Comparison of ENCODE assay signal across 1 cellular context in the genomic region with DNA sequence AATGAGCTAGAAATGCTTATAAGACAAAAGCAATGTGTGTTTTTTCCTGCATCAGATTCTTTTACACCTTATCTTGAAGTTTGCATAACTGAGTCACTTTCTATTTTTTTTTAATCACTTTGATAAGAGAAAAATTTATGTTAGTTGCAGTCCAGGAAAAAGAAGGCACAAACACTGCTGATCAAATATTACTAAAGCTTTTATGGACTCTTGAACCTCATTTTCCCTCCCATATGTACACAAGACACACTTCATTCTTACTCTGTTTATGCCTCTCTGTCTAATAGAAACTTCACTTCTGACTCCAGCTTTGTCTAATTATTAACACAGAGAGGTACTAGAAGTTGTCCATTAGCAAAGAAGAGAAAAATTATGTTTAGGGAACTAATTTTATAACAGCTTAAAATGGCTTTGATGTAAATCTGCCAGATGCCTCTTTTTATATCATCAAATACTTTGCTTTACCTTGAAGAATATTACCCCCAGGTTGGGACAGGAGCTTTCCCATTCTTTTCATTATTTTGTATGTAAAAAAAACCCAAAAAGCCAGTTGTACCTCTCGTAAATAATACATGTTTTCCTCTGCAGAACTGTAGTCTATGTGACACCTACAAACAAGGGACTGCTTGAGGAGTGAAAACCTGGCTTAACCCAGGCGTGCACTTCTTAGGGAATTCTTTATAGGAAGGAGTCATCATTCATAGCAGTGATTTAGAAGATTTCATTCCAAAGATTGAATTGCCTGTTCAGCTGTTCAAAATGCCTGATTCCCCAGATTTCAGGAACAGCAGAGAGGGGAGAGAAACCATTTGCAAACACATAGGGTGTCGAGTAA.
TF ChIP-seq lines count a peak whose summit lies in the region.

No MANE protein-coding gene starts in this region.

TF ChIP-seq in HepG2, 621 proteins besides CTCF, POLR2A, EP300 and RAD21 (continued from another document):
- TF ChIP-seq, protein P1, sequence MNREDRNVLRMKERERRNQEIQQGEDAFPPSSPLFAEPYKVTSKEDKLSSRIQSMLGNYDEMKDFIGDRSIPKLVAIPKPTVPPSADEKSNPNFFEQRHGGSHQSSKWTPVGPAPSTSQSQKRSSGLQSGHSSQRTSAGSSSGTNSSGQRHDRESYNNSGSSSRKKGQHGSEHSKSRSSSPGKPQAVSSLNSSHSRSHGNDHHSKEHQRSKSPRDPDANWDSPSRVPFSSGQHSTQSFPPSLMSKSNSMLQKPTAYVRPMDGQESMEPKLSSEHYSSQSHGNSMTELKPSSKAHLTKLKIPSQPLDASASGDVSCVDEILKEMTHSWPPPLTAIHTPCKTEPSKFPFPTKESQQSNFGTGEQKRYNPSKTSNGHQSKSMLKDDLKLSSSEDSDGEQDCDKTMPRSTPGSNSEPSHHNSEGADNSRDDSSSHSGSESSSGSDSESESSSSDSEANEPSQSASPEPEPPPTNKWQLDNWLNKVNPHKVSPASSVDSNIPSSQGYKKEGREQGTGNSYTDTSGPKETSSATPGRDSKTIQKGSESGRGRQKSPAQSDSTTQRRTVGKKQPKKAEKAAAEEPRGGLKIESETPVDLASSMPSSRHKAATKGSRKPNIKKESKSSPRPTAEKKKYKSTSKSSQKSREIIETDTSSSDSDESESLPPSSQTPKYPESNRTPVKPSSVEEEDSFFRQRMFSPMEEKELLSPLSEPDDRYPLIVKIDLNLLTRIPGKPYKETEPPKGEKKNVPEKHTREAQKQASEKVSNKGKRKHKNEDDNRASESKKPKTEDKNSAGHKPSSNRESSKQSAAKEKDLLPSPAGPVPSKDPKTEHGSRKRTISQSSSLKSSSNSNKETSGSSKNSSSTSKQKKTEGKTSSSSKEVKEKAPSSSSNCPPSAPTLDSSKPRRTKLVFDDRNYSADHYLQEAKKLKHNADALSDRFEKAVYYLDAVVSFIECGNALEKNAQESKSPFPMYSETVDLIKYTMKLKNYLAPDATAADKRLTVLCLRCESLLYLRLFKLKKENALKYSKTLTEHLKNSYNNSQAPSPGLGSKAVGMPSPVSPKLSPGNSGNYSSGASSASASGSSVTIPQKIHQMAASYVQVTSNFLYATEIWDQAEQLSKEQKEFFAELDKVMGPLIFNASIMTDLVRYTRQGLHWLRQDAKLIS (CRISPR knock-in tag; IDR thresholded peaks at IDR 0.05): no peak
- TF ChIP-seq, protein P2, sequence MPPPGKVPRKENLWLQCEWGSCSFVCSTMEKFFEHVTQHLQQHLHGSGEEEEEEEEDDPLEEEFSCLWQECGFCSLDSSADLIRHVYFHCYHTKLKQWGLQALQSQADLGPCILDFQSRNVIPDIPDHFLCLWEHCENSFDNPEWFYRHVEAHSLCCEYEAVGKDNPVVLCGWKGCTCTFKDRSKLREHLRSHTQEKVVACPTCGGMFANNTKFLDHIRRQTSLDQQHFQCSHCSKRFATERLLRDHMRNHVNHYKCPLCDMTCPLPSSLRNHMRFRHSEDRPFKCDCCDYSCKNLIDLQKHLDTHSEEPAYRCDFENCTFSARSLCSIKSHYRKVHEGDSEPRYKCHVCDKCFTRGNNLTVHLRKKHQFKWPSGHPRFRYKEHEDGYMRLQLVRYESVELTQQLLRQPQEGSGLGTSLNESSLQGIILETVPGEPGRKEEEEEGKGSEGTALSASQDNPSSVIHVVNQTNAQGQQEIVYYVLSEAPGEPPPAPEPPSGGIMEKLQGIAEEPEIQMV (CRISPR knock-in tag; IDR thresholded peaks at IDR 0.05; ENCODE audit: low read depth): no peak
- TF ChIP-seq ZNF773 (CRISPR knock-in tag; IDR thresholded peaks at IDR 0.05; ENCODE audit: borderline replicate concordance): no peak
- TF ChIP-seq SIX4 (CRISPR knock-in tag; IDR thresholded peaks at IDR 0.05): peak; percentile 35; the same call in 1 of the 2 replicates
- no peak for TF ChIP-seq SOX6 (IDR thresholded peaks at IDR 0.05)
- TF ChIP-seq SOX6 (CRISPR knock-in tag; IDR thresholded peaks at IDR 0.05): peak; percentile 59; the same call in 1 of the 2 replicates
- TF ChIP-seq ZFX (CRISPR knock-in tag; IDR thresholded peaks at IDR 0.05; ENCODE audit: low read depth): no peak
- TF ChIP-seq KAT7 (CRISPR knock-in tag; IDR thresholded peaks at IDR 0.05; ENCODE audit: borderline replicate concordance): no peak
- TF ChIP-seq, protein P3, sequence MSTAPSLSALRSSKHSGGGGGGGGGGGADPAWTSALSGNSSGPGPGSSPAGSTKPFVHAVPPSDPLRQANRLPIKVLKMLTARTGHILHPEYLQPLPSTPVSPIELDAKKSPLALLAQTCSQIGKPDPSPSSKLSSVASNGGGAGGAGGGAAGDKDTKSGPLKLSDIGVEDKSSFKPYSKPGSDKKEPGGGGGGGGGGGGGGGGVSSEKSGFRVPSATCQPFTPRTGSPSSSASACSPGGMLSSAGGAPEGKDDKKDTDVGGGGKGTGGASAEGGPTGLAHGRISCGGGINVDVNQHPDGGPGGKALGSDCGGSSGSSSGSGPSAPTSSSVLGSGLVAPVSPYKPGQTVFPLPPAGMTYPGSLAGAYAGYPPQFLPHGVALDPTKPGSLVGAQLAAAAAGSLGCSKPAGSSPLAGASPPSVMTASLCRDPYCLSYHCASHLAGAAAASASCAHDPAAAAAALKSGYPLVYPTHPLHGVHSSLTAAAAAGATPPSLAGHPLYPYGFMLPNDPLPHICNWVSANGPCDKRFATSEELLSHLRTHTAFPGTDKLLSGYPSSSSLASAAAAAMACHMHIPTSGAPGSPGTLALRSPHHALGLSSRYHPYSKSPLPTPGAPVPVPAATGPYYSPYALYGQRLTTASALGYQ (CRISPR knock-in tag; IDR thresholded peaks at IDR 0.05): peak; percentile 84; the same call in 1 of the 2 replicates
- TF ChIP-seq, protein P4, sequence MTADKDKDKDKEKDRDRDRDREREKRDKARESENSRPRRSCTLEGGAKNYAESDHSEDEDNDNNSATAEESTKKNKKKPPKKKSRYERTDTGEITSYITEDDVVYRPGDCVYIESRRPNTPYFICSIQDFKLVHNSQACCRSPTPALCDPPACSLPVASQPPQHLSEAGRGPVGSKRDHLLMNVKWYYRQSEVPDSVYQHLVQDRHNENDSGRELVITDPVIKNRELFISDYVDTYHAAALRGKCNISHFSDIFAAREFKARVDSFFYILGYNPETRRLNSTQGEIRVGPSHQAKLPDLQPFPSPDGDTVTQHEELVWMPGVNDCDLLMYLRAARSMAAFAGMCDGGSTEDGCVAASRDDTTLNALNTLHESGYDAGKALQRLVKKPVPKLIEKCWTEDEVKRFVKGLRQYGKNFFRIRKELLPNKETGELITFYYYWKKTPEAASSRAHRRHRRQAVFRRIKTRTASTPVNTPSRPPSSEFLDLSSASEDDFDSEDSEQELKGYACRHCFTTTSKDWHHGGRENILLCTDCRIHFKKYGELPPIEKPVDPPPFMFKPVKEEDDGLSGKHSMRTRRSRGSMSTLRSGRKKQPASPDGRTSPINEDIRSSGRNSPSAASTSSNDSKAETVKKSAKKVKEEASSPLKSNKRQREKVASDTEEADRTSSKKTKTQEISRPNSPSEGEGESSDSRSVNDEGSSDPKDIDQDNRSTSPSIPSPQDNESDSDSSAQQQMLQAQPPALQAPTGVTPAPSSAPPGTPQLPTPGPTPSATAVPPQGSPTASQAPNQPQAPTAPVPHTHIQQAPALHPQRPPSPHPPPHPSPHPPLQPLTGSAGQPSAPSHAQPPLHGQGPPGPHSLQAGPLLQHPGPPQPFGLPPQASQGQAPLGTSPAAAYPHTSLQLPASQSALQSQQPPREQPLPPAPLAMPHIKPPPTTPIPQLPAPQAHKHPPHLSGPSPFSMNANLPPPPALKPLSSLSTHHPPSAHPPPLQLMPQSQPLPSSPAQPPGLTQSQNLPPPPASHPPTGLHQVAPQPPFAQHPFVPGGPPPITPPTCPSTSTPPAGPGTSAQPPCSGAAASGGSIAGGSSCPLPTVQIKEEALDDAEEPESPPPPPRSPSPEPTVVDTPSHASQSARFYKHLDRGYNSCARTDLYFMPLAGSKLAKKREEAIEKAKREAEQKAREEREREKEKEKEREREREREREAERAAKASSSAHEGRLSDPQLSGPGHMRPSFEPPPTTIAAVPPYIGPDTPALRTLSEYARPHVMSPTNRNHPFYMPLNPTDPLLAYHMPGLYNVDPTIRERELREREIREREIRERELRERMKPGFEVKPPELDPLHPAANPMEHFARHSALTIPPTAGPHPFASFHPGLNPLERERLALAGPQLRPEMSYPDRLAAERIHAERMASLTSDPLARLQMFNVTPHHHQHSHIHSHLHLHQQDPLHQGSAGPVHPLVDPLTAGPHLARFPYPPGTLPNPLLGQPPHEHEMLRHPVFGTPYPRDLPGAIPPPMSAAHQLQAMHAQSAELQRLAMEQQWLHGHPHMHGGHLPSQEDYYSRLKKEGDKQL (CRISPR knock-in tag; IDR thresholded peaks at IDR 0.05; ENCODE audit: low read depth): peak; percentile 91
- TF ChIP-seq, protein P5, sequence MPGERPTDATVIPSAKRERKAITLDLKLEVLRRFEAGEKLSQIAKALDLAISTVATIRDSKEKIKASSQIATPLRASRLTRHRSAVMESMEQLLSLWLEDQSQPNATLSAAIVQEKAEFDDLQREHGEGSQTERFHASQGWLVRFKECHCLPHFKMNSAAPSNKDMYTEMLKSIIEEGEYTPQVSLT (CRISPR knock-in tag; IDR thresholded peaks at IDR 0.05; ENCODE audit: borderline replicate concordance, low read depth): no peak
- TF ChIP-seq CCAR2 (optimal IDR thresholded peaks at IDR 0.05; ENCODE audit: low read depth, low read length): no peak
- peak; percentile 48 for TF ChIP-seq TEAD3 (CRISPR knock-in tag; optimal IDR thresholded peaks at IDR 0.05; ENCODE audit: borderline replicate concordance)
- peak; percentile 65; the same call in 1 of the 2 replicates for TF ChIP-seq SOX13 (IDR thresholded peaks at IDR 0.05)
- TF ChIP-seq SOX13 (CRISPR knock-in tag; conservative IDR thresholded peaks at IDR 0.05 in 1 of 2, IDR thresholded peaks at IDR 0.05 in 1 of 2): peak in 1 of 2 experiments; percentile 91; a peak in 2 of 4 replicates
- TF ChIP-seq, protein P6, sequence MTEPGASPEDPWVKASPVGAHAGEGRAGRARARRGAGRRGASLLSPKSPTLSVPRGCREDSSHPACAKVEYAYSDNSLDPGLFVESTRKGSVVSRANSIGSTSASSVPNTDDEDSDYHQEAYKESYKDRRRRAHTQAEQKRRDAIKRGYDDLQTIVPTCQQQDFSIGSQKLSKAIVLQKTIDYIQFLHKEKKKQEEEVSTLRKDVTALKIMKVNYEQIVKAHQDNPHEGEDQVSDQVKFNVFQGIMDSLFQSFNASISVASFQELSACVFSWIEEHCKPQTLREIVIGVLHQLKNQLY (CRISPR knock-in tag; IDR thresholded peaks at IDR 0.05): peak; percentile 62
- no peak for TF ChIP-seq SNAPC2 (CRISPR knock-in tag; IDR thresholded peaks at IDR 0.05)
- TF ChIP-seq, protein P7, sequence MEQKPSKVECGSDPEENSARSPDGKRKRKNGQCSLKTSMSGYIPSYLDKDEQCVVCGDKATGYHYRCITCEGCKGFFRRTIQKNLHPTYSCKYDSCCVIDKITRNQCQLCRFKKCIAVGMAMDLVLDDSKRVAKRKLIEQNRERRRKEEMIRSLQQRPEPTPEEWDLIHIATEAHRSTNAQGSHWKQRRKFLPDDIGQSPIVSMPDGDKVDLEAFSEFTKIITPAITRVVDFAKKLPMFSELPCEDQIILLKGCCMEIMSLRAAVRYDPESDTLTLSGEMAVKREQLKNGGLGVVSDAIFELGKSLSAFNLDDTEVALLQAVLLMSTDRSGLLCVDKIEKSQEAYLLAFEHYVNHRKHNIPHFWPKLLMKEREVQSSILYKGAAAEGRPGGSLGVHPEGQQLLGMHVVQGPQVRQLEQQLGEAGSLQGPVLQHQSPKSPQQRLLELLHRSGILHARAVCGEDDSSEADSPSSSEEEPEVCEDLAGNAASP (CRISPR knock-in tag; IDR thresholded peaks at IDR 0.05; ENCODE audit: borderline replicate concordance): peak; percentile 49; the same call in 1 of the 2 replicates
- TF ChIP-seq, protein P8, sequence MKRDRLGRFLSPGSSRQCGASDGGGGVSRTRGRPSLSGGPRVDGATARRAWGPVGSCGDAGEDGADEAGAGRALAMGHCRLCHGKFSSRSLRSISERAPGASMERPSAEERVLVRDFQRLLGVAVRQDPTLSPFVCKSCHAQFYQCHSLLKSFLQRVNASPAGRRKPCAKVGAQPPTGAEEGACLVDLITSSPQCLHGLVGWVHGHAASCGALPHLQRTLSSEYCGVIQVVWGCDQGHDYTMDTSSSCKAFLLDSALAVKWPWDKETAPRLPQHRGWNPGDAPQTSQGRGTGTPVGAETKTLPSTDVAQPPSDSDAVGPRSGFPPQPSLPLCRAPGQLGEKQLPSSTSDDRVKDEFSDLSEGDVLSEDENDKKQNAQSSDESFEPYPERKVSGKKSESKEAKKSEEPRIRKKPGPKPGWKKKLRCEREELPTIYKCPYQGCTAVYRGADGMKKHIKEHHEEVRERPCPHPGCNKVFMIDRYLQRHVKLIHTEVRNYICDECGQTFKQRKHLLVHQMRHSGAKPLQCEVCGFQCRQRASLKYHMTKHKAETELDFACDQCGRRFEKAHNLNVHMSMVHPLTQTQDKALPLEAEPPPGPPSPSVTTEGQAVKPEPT (CRISPR knock-in tag; IDR thresholded peaks at IDR 0.05; ENCODE audit: low read depth): no peak
- TF ChIP-seq SP2 (CRISPR knock-in tag; IDR thresholded peaks at IDR 0.05): no peak
- TF ChIP-seq MAFK (conservative IDR thresholded peaks at IDR 0.05 in 1 of 2, IDR thresholded peaks at IDR 0.05 in 1 of 2; ENCODE audit: low read length in 2 of 2): peak; percentile 38 to 44; a peak in 3 of 4 replicates
- TF ChIP-seq MYNN (CRISPR knock-in tag; IDR thresholded peaks at IDR 0.05; ENCODE audit: low read depth): no peak
- peak; percentile 30; the same call in 1 of the 2 replicates for TF ChIP-seq ZNF331 (CRISPR knock-in tag; IDR thresholded peaks at IDR 0.05)
- TF ChIP-seq CEBPG (CRISPR knock-in tag; IDR thresholded peaks at IDR 0.05): peak; percentile 77
- TF ChIP-seq RXRA (CRISPR knock-in tag; IDR thresholded peaks at IDR 0.05): no peak
- TF ChIP-seq, protein P9, sequence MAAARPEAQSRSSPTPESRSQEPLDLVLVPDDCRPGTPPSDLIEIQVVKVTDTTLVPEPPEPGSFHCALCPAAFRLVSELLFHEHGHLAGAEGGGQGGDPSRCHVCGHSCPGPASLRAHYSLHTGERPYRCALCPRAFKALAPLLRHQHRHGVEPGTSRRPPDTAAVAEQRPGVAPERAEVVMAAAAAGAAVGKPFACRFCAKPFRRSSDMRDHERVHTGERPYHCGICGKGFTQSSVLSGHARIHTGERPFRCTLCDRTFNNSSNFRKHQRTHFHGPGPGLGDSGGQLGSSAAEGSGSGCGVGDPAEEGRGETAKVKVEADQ (CRISPR knock-in tag; IDR thresholded peaks at IDR 0.05; ENCODE audit: borderline replicate concordance): no peak
